25 cellular contexts compared by ENCODE assay signal in the genomic region with DNA sequence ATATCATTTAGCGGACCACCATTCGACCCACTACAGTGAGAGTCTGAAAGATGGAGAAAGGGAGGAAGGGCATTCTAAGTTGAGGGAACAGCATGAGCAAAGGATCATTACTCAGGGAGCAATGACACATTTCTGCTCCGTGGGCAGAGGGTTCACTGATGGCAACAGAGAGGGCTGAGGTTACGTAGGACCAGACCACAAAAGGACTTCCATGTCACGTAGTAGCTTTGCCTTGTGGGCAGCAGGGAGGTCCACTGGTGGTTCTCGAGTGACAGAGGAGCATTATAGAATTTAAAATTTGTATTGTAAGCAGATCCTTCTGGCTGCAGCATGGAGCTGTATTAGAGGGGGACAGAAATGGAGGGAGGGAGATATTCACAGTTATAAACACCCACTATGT.
"Had no signal": no experiment of that assay in that cellular context is flagged by ENCODE, and none has a peak within 500 bp of the region (broad histone marks: within the 10 kb centered on the region; RNA-seq: fewer than 3 reads in every experiment).

No MANE protein-coding gene starts in this region.

- H3K4me1 Mint-ChIP-seq: activated CD4-positive, alpha-beta T cell treated with anti-CD3 and anti-CD28 coated beads, Interleukin-2, amount 10 ng/mL, durations not matched to agents 24 days and 14 days; activated naive CD4-positive, alpha-beta T cell treated with anti-CD3 and anti-CD28 coated beads, Interleukin-2, amount 50 U/mL, for 24 hours; activated naive CD8-positive, alpha-beta T cell treated with anti-CD3 and anti-CD28 coated beads, Interleukin-2, amount 50 U/mL, for 24 hours; naive B cell had no signal

- H3K36me3 ChIP-seq: sigmoid colon, suprapubic skin, WERI-Rb-1 had no signal

- DNase-seq: activated CD4-positive, alpha-beta memory T cell treated with anti-CD3 and anti-CD28 coated beads for 36 hours; activated CD4-positive, alpha-beta T cell treated with anti-CD3 and anti-CD28 coated beads, Interleukin-2, amount 10 ng/mL, durations not matched to agents 24 days and 14 days; activated CD4-positive, CD25-positive, alpha-beta regulatory T cell treated with anti-CD3 and anti-CD28 coated beads, Interleukin-2, amount 50 U/mL, for 72 hours; activated CD8-positive, alpha-beta memory T cell treated with anti-CD3 and anti-CD28 coated beads, Interleukin-2, amount 50 U/mL, for 48 hours; activated naive CD8-positive, alpha-beta T cell treated with anti-CD3 and anti-CD28 coated beads, Interleukin-2, amount 50 U/mL, for 24 hours; activated T-cell treated with anti-CD3 and anti-CD28 coated beads, Interleukin-2, amount 50 U/mL, for 4 hours; effector CD8-positive, alpha-beta T cell; left cardiac atrium; left ventricle myocardium superior; naive B cell; nephron progenitor cell; psoas muscle; sigmoid colon; stimulated activated CD4-positive, alpha-beta T cell treated with anti-CD3 and anti-CD28 coated beads, Interleukin-15, amount 100 ng/mL, for 24 hours; stimulated activated CD4-positive, alpha-beta T cell treated with anti-CD3 and anti-CD28 coated beads, Interleukin-2, amount 100 ng/mL, for 24 hours; stimulated activated naive CD4-positive, alpha-beta T cell; T-helper 9 cell; trophoblast cell; WERI-Rb-1 had no signal

- H3K4me3 ChIP-seq: psoas muscle, sigmoid colon, suprapubic skin had no signal

- H3K4me1 ChIP-seq: parathyroid adenoma had no signal

- H3K4me3 Mint-ChIP-seq: activated CD4-positive, alpha-beta memory T cell treated with anti-CD3 and anti-CD28 coated beads for 36 hours; activated CD4-positive, alpha-beta T cell treated with anti-CD3 and anti-CD28 coated beads, Interleukin-2, amount 10 ng/mL, durations not matched to agents 24 days and 14 days; activated naive CD4-positive, alpha-beta T cell treated with anti-CD3 and anti-CD28 coated beads, Interleukin-2, amount 50 U/mL, for 24 hours; activated naive CD8-positive, alpha-beta T cell treated with anti-CD3 and anti-CD28 coated beads, Interleukin-2, amount 50 U/mL, for 24 hours; activated T-cell treated with anti-CD3 and anti-CD28 coated beads, Interleukin-2, amount 50 U/mL, for 4 hours; naive B cell; nephron progenitor cell; T-helper 1 cell treated with Interleukin-12 subunit alpha and Interleukin-12 subunit beta and Interleukin-4 antibody, amounts not matched to agents 30 μg/mL and 1 μg/mL, for 36 hours had no signal

- H3K27me3 ChIP-seq: sigmoid colon, suprapubic skin had no signal

- ATAC-seq: activated naive CD8-positive, alpha-beta T cell treated with anti-CD3 and anti-CD28 coated beads, Interleukin-2, amount 50 U/mL, for 24 hours; activated T-cell treated with anti-CD3 and anti-CD28 coated beads, Interleukin-2, amount 50 U/mL, for 4 hours; left cardiac atrium; left ventricle myocardium superior; psoas muscle had no signal

- H3K36me3 Mint-ChIP-seq: activated CD4-positive, alpha-beta memory T cell treated with anti-CD3 and anti-CD28 coated beads for 36 hours; activated naive CD4-positive, alpha-beta T cell treated with anti-CD3 and anti-CD28 coated beads, Interleukin-2, amount 50 U/mL, for 24 hours; naive B cell had no signal

- H3K27ac Mint-ChIP-seq: activated CD4-positive, alpha-beta memory T cell treated with anti-CD3 and anti-CD28 coated beads for 36 hours; activated CD4-positive, alpha-beta T cell treated with anti-CD3 and anti-CD28 coated beads, Interleukin-2, amount 10 ng/mL, durations not matched to agents 24 days and 14 days; activated naive CD4-positive, alpha-beta T cell treated with anti-CD3 and anti-CD28 coated beads, Interleukin-2, amount 50 U/mL, for 24 hours; activated naive CD8-positive, alpha-beta T cell treated with anti-CD3 and anti-CD28 coated beads, Interleukin-2, amount 50 U/mL, for 24 hours; activated T-helper 2 cell treated with anti-CD3 and anti-CD28 coated beads, Interferon-gamma antibody, Interleukin-2, Interleukin-4, amounts not matched to agents 10 μg/mL and 5 μg/mL and 100 μg/mL, durations not matched to agents 14 hours and 24 hours and 36 hours; naive B cell; nephron progenitor cell; T-helper 1 cell treated with Interleukin-12 subunit alpha and Interleukin-12 subunit beta and Interleukin-4 antibody, amounts not matched to agents 30 μg/mL and 1 μg/mL, for 36 hours had no signal

- H3K27ac ChIP-seq: epithelial cell of prostate, parathyroid adenoma, psoas muscle, sigmoid colon, suprapubic skin, WERI-Rb-1 had no signal

- H3K9me3 ChIP-seq: psoas muscle, sigmoid colon, suprapubic skin had no signal

- H3K9me3 Mint-ChIP-seq: activated CD4-positive, alpha-beta memory T cell treated with anti-CD3 and anti-CD28 coated beads for 36 hours; activated CD4-positive, alpha-beta T cell treated with anti-CD3 and anti-CD28 coated beads, Interleukin-2, amount 10 ng/mL, durations not matched to agents 24 days and 14 days; activated naive CD4-positive, alpha-beta T cell treated with anti-CD3 and anti-CD28 coated beads, Interleukin-2, amount 50 U/mL, for 24 hours; activated naive CD8-positive, alpha-beta T cell treated with anti-CD3 and anti-CD28 coated beads, Interleukin-2, amount 50 U/mL, for 24 hours; activated T-cell treated with anti-CD3 and anti-CD28 coated beads, Interleukin-2, amount 50 U/mL, for 4 hours; T-helper 1 cell treated with Interleukin-12 subunit alpha and Interleukin-12 subunit beta and Interleukin-4 antibody, amounts not matched to agents 30 μg/mL and 1 μg/mL, for 36 hours had no signal
